Comparison of ENCODE assay signal across 8 cellular contexts in genomic region chr15:67146875-67147381, GRCh38.
A peak's percentile ranks its signal among the peaks of the same experiment; 100 is the strongest.
DNase-seq lines count a peak whose midpoint lies in the region; ATAC-seq and TF ChIP-seq lines count a peak whose summit lies in the region.

No MANE protein-coding gene starts in this region.

- ATAC-seq in left colon (peak; percentile 88), GM21381 (IDR thresholded peaks at IDR 0.05; ENCODE audit: unreplicated experiment) (no peak), HG02981 (IDR thresholded peaks at IDR 0.05; ENCODE audit: unreplicated experiment) (no peak)

- TF ChIP-seq CTCF in astrocyte of the cerebellum (IDR thresholded peaks at IDR 0.05; ENCODE audit: low read depth, low read length, missing control alignments), result no peak

- no peaks in the 10 kb centered on the region for H3K9me3 ChIP-seq in BLaER1

- peaks cover 92% of the 10 kb centered on the region for H3K4me1 ChIP-seq in BLaER1

- H3K36me3 ChIP-seq in BLaER1, result no peaks in the 10 kb centered on the region

- peak; percentile 47 for DNase-seq in NCI-H510A treated with DMSO at 0.1 percent for 48 hours (lab: John Stamatoyannopoulos, UW)
- DNase-seq in astrocyte of the cerebellum (ENCODE audit: low read depth), result peak; percentile 64
- DNase-seq in left colon, result peak; percentile 79 to 87
- peak; percentile 50 for DNase-seq in stimulated activated CD4-positive, alpha-beta T cell treated with anti-CD3 and anti-CD28 coated beads, Interleukin-4, amount 100 ng/mL, for 24 hours
- DNase-seq in NCI-H748 (lab: John Stamatoyannopoulos, UW; ENCODE audit: unreplicated experiment), result no peak

- no peaks in the 10 kb centered on the region for H3K27me3 ChIP-seq in BLaER1

- H3K27ac ChIP-seq in BLaER1, result peak overlapping the region; percentile 78

- peak overlapping the region; percentile 84 for H3K4me2 ChIP-seq in BLaER1

- peak overlapping the region; percentile 12; the same call in 1 of the 2 replicates for H3K4me3 ChIP-seq in BLaER1
- H3K4me3 ChIP-seq in astrocyte of the cerebellum (ENCODE audit: low read depth, low read length), result no peak overlapping the region

- intact Hi-C loops in left colon (cut with DNase I, micrococcal nuclease), result no loop called here

- peaks cover 100% of the 10 kb centered on the region for H4K20me1 ChIP-seq in BLaER1

- in situ Hi-C loops in astrocyte of the cerebellum (cut with HindIII; ENCODE audit: low sequenced_read_pairs), result loop anchor here (5.0 kb wide), 1 partner anchor 40 kb away; no protein-coding TSS in a partner anchor

- H3K9ac ChIP-seq in BLaER1, result peak overlapping the region; percentile 66
